In genomic region chr16:88857728-88858339, GRCh38 we compare ENCODE assay signal across 1 cellular context.
TF ChIP-seq lines count a peak whose summit lies in the region.

No MANE protein-coding gene starts in this region.

TF ChIP-seq in GM12878, 131 proteins besides CTCF, POLR2A, EP300 and RAD21:
- TF ChIP-seq, protein P1, sequence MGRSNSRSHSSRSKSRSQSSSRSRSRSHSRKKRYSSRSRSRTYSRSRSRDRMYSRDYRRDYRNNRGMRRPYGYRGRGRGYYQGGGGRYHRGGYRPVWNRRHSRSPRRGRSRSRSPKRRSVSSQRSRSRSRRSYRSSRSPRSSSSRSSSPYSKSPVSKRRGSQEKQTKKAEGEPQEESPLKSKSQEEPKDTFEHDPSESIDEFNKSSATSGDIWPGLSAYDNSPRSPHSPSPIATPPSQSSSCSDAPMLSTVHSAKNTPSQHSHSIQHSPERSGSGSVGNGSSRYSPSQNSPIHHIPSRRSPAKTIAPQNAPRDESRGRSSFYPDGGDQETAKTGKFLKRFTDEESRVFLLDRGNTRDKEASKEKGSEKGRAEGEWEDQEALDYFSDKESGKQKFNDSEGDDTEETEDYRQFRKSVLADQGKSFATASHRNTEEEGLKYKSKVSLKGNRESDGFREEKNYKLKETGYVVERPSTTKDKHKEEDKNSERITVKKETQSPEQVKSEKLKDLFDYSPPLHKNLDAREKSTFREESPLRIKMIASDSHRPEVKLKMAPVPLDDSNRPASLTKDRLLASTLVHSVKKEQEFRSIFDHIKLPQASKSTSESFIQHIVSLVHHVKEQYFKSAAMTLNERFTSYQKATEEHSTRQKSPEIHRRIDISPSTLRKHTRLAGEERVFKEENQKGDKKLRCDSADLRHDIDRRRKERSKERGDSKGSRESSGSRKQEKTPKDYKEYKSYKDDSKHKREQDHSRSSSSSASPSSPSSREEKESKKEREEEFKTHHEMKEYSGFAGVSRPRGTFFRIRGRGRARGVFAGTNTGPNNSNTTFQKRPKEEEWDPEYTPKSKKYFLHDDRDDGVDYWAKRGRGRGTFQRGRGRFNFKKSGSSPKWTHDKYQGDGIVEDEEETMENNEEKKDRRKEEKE (IDR thresholded peaks at IDR 0.05) = no peak
- no peak for TF ChIP-seq CBX5 (IDR thresholded peaks at IDR 0.05; ENCODE audit: low read depth)
- peak; percentile 43; the same call in 1 of the 2 replicates for TF ChIP-seq SMARCA5 (IDR thresholded peaks at IDR 0.05)
- TF ChIP-seq, protein P2, sequence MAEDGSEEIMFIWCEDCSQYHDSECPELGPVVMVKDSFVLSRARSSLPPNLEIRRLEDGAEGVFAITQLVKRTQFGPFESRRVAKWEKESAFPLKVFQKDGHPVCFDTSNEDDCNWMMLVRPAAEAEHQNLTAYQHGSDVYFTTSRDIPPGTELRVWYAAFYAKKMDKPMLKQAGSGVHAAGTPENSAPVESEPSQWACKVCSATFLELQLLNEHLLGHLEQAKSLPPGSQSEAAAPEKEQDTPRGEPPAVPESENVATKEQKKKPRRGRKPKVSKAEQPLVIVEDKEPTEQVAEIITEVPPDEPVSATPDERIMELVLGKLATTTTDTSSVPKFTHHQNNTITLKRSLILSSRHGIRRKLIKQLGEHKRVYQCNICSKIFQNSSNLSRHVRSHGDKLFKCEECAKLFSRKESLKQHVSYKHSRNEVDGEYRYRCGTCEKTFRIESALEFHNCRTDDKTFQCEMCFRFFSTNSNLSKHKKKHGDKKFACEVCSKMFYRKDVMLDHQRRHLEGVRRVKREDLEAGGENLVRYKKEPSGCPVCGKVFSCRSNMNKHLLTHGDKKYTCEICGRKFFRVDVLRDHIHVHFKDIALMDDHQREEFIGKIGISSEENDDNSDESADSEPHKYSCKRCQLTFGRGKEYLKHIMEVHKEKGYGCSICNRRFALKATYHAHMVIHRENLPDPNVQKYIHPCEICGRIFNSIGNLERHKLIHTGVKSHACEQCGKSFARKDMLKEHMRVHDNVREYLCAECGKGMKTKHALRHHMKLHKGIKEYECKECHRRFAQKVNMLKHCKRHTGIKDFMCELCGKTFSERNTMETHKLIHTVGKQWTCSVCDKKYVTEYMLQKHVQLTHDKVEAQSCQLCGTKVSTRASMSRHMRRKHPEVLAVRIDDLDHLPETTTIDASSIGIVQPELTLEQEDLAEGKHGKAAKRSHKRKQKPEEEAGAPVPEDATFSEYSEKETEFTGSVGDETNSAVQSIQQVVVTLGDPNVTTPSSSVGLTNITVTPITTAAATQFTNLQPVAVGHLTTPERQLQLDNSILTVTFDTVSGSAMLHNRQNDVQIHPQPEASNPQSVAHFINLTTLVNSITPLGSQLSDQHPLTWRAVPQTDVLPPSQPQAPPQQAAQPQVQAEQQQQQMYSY (CRISPR knock-in tag; IDR thresholded peaks at IDR 0.05) = no peak
- TF ChIP-seq DPF2 (IDR thresholded peaks at IDR 0.05) = no peak; the same call in 1 of the 2 replicates
- TF ChIP-seq, protein P3, sequence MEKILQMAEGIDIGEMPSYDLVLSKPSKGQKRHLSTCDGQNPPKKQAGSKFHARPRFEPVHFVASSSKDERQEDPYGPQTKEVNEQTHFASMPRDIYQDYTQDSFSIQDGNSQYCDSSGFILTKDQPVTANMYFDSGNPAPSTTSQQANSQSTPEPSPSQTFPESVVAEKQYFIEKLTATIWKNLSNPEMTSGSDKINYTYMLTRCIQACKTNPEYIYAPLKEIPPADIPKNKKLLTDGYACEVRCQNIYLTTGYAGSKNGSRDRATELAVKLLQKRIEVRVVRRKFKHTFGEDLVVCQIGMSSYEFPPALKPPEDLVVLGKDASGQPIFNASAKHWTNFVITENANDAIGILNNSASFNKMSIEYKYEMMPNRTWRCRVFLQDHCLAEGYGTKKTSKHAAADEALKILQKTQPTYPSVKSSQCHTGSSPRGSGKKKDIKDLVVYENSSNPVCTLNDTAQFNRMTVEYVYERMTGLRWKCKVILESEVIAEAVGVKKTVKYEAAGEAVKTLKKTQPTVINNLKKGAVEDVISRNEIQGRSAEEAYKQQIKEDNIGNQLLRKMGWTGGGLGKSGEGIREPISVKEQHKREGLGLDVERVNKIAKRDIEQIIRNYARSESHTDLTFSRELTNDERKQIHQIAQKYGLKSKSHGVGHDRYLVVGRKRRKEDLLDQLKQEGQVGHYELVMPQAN (conservative IDR thresholded peaks at IDR 0.05) = no peak
- TF ChIP-seq IRF4 (IDR thresholded peaks at IDR 0.05; ENCODE audit: low read depth, low read length) = no peak
- no peak for TF ChIP-seq MYB (IDR thresholded peaks at IDR 0.05; ENCODE audit: borderline replicate concordance, low read depth, low read length)
- TF ChIP-seq BCL3 (IDR thresholded peaks at IDR 0.05; ENCODE audit: borderline replicate concordance, insufficient read depth, low read depth, low read length, poor library complexity, severe bottlenecking) = no peak
- no peak for TF ChIP-seq MYC (IDR thresholded peaks at IDR 0.05; ENCODE audit: insufficient read depth, insufficient read length, insufficient replicate concordance, low read length, severe bottlenecking)
- TF ChIP-seq NRF1 (conservative IDR thresholded peaks at IDR 0.05; ENCODE audit: low read depth, low read length) = no peak
- no peak for TF ChIP-seq JUNB (IDR thresholded peaks at IDR 0.05)
- no peak for TF ChIP-seq BRCA1 (IDR thresholded peaks at IDR 0.05; ENCODE audit: low read depth, low read length)
- no peak for TF ChIP-seq SIN3A (IDR thresholded peaks at IDR 0.05; ENCODE audit: low read depth, low read length)
- TF ChIP-seq SP1 (IDR thresholded peaks at IDR 0.05; ENCODE audit: low read depth, low read length) = no peak
- TF ChIP-seq SMAD1 (IDR thresholded peaks at IDR 0.05; ENCODE audit: low read depth, partially characterized antibody) = no peak
- TF ChIP-seq PAX5 (IDR thresholded peaks at IDR 0.05; ENCODE audit: borderline replicate concordance, low read depth, low read length) = no peak
- no peak for TF ChIP-seq CHD1 (IDR thresholded peaks at IDR 0.05; ENCODE audit: low read depth, low read length)
- TF ChIP-seq, protein P4, sequence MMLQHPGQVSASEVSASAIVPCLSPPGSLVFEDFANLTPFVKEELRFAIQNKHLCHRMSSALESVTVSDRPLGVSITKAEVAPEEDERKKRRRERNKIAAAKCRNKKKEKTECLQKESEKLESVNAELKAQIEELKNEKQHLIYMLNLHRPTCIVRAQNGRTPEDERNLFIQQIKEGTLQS (IDR thresholded peaks at IDR 0.05; ENCODE audit: borderline replicate concordance, extremely low read depth, low read depth, low read length) = no peak
- no peak for TF ChIP-seq ZNF24 (IDR thresholded peaks at IDR 0.05)
- TF ChIP-seq CHD4 (IDR thresholded peaks at IDR 0.05) = no peak
- TF ChIP-seq TAF1 (IDR thresholded peaks at IDR 0.05; ENCODE audit: borderline replicate concordance, low read depth, low read length) = no peak
- TF ChIP-seq ELK1 (IDR thresholded peaks at IDR 0.05; ENCODE audit: low read depth, low read length) = no peak
- TF ChIP-seq SUZ12 (IDR thresholded peaks at IDR 0.05; ENCODE audit: unreplicated experiment) = no peak
- TF ChIP-seq NFIC (IDR thresholded peaks at IDR 0.05; ENCODE audit: low read depth, low read length) = no peak
- peak; percentile 62; the same call in 1 of the 2 replicates for TF ChIP-seq SMC3 (IDR thresholded peaks at IDR 0.05; ENCODE audit: borderline replicate concordance, low read length)
- TF ChIP-seq, protein P5, sequence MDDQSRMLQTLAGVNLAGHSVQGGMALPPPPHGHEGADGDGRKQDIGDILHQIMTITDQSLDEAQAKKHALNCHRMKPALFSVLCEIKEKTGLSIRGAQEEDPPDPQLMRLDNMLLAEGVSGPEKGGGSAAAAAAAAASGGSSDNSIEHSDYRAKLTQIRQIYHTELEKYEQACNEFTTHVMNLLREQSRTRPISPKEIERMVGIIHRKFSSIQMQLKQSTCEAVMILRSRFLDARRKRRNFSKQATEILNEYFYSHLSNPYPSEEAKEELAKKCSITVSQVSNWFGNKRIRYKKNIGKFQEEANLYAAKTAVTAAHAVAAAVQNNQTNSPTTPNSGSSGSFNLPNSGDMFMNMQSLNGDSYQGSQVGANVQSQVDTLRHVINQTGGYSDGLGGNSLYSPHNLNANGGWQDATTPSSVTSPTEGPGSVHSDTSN (IDR thresholded peaks at IDR 0.05; ENCODE audit: insufficient replicate concordance, low read depth, low read length) = no peak
- TF ChIP-seq SREBF1 (IDR thresholded peaks at IDR 0.05; ENCODE audit: low read length) = no peak
- TF ChIP-seq ZBED1 (IDR thresholded peaks at IDR 0.05; ENCODE audit: borderline replicate concordance) = no peak
- no peak for TF ChIP-seq TBL1XR1 (IDR thresholded peaks at IDR 0.05; ENCODE audit: low read depth, low read length)
- TF ChIP-seq NR2C1 (IDR thresholded peaks at IDR 0.05) = no peak
- peak; percentile 49; the same call in 1 of the 2 replicates for TF ChIP-seq RUNX3 (IDR thresholded peaks at IDR 0.05; ENCODE audit: low read length)
- peak; percentile 69; the same call in 1 of the 2 replicates for TF ChIP-seq YY1 (IDR thresholded peaks at IDR 0.05; ENCODE audit: low read depth, low read length)
- no peak for TF ChIP-seq POLR2AphosphoS5 (IDR thresholded peaks at IDR 0.05; ENCODE audit: low read length)
- TF ChIP-seq, protein P6, sequence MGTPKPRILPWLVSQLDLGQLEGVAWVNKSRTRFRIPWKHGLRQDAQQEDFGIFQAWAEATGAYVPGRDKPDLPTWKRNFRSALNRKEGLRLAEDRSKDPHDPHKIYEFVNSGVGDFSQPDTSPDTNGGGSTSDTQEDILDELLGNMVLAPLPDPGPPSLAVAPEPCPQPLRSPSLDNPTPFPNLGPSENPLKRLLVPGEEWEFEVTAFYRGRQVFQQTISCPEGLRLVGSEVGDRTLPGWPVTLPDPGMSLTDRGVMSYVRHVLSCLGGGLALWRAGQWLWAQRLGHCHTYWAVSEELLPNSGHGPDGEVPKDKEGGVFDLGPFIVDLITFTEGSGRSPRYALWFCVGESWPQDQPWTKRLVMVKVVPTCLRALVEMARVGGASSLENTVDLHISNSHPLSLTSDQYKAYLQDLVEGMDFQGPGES (IDR thresholded peaks at IDR 0.05) = no peak
- TF ChIP-seq ZNF384 (IDR thresholded peaks at IDR 0.05; ENCODE audit: borderline replicate concordance, low read depth, low read length) = no peak
- no peak for TF ChIP-seq CREB1 (IDR thresholded peaks at IDR 0.05; ENCODE audit: low read depth)
- no peak for TF ChIP-seq RAD51 (IDR thresholded peaks at IDR 0.05)
- peak; percentile 39; the same call in 1 of the 2 replicates for TF ChIP-seq MXI1 (IDR thresholded peaks at IDR 0.05; ENCODE audit: low read depth, low read length)
- no peak for TF ChIP-seq MTA2 (IDR thresholded peaks at IDR 0.05; ENCODE audit: low read depth)
- no peak for TF ChIP-seq PKNOX1 (IDR thresholded peaks at IDR 0.05)
- TF ChIP-seq YBX1 (IDR thresholded peaks at IDR 0.05) = no peak
TF ChIP-seq in GM12878: peak in this region for 5.
